Comparison of ENCODE assay signal across 10 cellular contexts in the genomic region with DNA sequence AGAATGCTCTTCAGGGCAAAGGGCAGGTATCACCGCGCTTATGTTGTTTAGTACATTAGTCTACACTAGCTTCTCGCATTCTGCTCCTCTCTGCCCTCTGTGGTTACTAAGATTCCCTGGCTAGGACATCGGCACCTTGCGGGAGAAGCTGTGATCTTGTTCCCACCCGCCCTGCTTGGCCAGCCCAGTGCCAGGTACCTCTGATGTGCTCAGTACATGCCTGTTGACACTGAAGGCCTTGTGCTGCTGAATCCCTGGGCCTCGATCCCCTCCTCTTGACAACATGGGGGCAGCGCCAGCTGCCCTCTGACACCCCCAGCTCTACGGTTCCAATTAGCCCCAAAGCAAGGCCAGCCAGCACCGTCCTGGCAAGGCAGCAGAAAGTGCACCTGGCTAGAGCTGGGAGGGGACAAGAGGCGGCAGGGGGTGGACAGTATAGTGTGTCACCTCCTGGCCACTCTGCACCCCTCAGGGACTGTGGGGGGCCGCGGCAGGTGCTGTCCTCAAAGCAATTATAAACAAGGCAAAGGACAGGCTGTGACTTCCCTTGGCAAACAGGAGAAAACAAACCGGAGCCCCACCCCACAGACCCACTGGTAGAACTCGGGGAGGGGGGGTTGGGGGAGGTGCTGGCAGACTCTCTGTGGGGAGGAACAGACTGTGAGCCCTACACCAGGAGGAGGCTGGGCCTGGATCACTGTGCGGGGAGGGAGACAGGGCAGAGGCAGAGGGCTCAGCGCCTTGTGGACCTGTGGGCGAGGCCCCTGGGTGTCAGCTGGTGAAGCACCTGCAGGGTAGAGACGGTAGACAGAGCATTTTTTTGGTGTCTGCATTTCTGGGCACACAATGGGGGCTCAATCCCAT. TPM values are rescaled to one million over a fixed set of nuclear protein-coding genes. Genes with fewer than 3 reads are reported as not detected.
DNase-seq lines count a peak whose midpoint lies in the region; ATAC-seq and TF ChIP-seq lines count a peak whose summit lies in the region.
"Had no signal": no experiment of that assay in that cellular context is flagged by ENCODE, and none has a peak within 500 bp of the region (broad histone marks: within the 10 kb centered on the region; RNA-seq: fewer than 3 reads in every experiment).

No MANE protein-coding gene starts in this region.

- no peak overlapping the region for H3K4me3 ChIP-seq in ascending aorta

- H3K27me3 ChIP-seq in ascending aorta: no peaks in the 10 kb centered on the region

- TF ChIP-seq CTCF in C4-2B (conservative IDR thresholded peaks at IDR 0.05) (no peak), chondrocyte (IDR thresholded peaks at IDR 0.05) (no peak), ascending aorta (IDR thresholded peaks at IDR 0.05) (no peak)

- H3K27me3 Mint-ChIP-seq in chondrocyte (ENCODE audit: low read depth): no peaks in the 10 kb centered on the region
- H3K27me3 Mint-ChIP-seq: stimulated activated naive CD8-positive, alpha-beta T cell treated with anti-CD3 and anti-CD28 coated beads, Interleukin-15, amount 100 ng/mL, for 72 hours had no signal

- H3K27ac ChIP-seq in C4-2B (peak overlapping the region; percentile 17; the same call in 1 of the 2 replicates), ascending aorta (no peak overlapping the region)

- H3K36me3 Mint-ChIP-seq in chondrocyte (ENCODE audit: low read depth): no peaks in the 10 kb centered on the region

- H3K4me3 Mint-ChIP-seq in chondrocyte (ENCODE audit: unreplicated experiment): no peak overlapping the region
- H3K4me3 Mint-ChIP-seq: stimulated activated naive CD8-positive, alpha-beta T cell treated with anti-CD3 and anti-CD28 coated beads, Interleukin-15, amount 100 ng/mL, for 72 hours had no signal

- H3K36me3 ChIP-seq in ascending aorta: no peaks in the 10 kb centered on the region

- intact Hi-C loops in ascending aorta (cut with DNase I): no loop called here

- no peaks in the 10 kb centered on the region for H3K9me3 Mint-ChIP-seq in chondrocyte (ENCODE audit: low read depth)
- H3K9me3 Mint-ChIP-seq: stimulated activated naive CD8-positive, alpha-beta T cell treated with anti-CD3 and anti-CD28 coated beads, Interleukin-15, amount 100 ng/mL, for 72 hours had no signal

- H3K9me3 ChIP-seq in ascending aorta: no peaks in the 10 kb centered on the region

- H3K4me1 Mint-ChIP-seq in chondrocyte (ENCODE audit: low read depth): peaks cover 32% of the 10 kb centered on the region

- H3K4me1 ChIP-seq in ascending aorta: peaks cover under 1 to 41% of the 10 kb centered on the region in 2 donors

- peak; percentile 96 to 98 for DNase-seq in NCI-H2081 (lab: John Stamatoyannopoulos, UW)
- DNase-seq in chondrocyte (ENCODE audit: low spot score): peak; percentile 86
- DNase-seq in mucosa of gallbladder (ENCODE audit: low spot score): peak; percentile 42
- DNase-seq in activated naive CD4-positive, alpha-beta T cell (lab: John Stamatoyannopoulos, UW): no peak
- DNase-seq in Kasumi-1 (lab: John Stamatoyannopoulos, UW): no peak
- no peak for DNase-seq in ascending aorta (ENCODE audit: low spot score in 2 of 2)
- DNase-seq: effector CD8-positive, alpha-beta T cell; stimulated activated naive CD8-positive, alpha-beta T cell treated with anti-CD3 and anti-CD28 coated beads, Interleukin-15, amount 100 ng/mL, for 72 hours had no signal

- no peak overlapping the region for H3K27ac Mint-ChIP-seq in chondrocyte (ENCODE audit: unreplicated experiment)

- no peak for ATAC-seq in HG02973 (IDR thresholded peaks at IDR 0.05; ENCODE audit: unreplicated experiment)
- ATAC-seq: stimulated activated naive CD8-positive, alpha-beta T cell treated with anti-CD3 and anti-CD28 coated beads, Interleukin-15, amount 100 ng/mL, for 72 hours had no signal

RNA-seq across cellular contexts. Expression of gene TFEB, which starts 7.1 kb away (rescaled TPM):
- total RNA-seq in chondrocyte (10.7 to 12.4 TPM (median 11.6 TPM) in 3 replicates), mucosa of gallbladder (41.7 TPM), ascending aorta (18.6 TPM)

RNA-seq across cellular contexts. Expression of gene PGC, which starts 18.9 kb away (rescaled TPM):
- total RNA-seq in chondrocyte: not detected in 3 replicates
- total RNA-seq in mucosa of gallbladder: 6.7 TPM
- 0.53 TPM for total RNA-seq in ascending aorta

RNA-seq across cellular contexts. Expression of gene FRS3, which starts 51.4 kb away (rescaled TPM):
- total RNA-seq in chondrocyte (3.0 to 3.8 TPM (median 3.3 TPM) in 3 replicates), mucosa of gallbladder (6.3 TPM), ascending aorta (26.0 TPM)

RNA-seq across cellular contexts. Expression of gene PRICKLE4, which starts 52.3 kb away (rescaled TPM):
- total RNA-seq in chondrocyte (3.1 to 5.9 TPM (median 3.6 TPM) in 3 replicates), mucosa of gallbladder (13.1 TPM), ascending aorta (15.5 TPM)

RNA-seq across cellular contexts. Expression of gene TOMM6, which starts 59.2 kb away (rescaled TPM):
- total RNA-seq in chondrocyte: 96.1 to 129 TPM (median 97.6 TPM) in 3 replicates
- total RNA-seq in mucosa of gallbladder: 123 TPM
- 79.9 TPM for total RNA-seq in ascending aorta

Comparison
In these comparisons a context has a peak if more than half of its experiments do, and no peak if none do; other contexts are left out.
1. DNase-seq: peak in NCI-H2081 (2 of 2), chondrocyte (single experiment) and mucosa of gallbladder (single experiment); none in activated naive CD4-positive, alpha-beta T cell (0 of 4), Kasumi-1 (0 of 2) and ascending aorta (0 of 2).